In genomic region chr2:46404181-46404759, GRCh38 we compare ENCODE assay signal across 2 cellular contexts.
A peak's percentile ranks its signal among the peaks of the same experiment; 100 is the strongest.
TF ChIP-seq lines count a peak whose summit lies in the region.

No MANE protein-coding gene starts in this region.

TF ChIP-seq in HepG2, 621 proteins besides CTCF, POLR2A, EP300 and RAD21 (continued from another document):
- TF ChIP-seq, protein P1, sequence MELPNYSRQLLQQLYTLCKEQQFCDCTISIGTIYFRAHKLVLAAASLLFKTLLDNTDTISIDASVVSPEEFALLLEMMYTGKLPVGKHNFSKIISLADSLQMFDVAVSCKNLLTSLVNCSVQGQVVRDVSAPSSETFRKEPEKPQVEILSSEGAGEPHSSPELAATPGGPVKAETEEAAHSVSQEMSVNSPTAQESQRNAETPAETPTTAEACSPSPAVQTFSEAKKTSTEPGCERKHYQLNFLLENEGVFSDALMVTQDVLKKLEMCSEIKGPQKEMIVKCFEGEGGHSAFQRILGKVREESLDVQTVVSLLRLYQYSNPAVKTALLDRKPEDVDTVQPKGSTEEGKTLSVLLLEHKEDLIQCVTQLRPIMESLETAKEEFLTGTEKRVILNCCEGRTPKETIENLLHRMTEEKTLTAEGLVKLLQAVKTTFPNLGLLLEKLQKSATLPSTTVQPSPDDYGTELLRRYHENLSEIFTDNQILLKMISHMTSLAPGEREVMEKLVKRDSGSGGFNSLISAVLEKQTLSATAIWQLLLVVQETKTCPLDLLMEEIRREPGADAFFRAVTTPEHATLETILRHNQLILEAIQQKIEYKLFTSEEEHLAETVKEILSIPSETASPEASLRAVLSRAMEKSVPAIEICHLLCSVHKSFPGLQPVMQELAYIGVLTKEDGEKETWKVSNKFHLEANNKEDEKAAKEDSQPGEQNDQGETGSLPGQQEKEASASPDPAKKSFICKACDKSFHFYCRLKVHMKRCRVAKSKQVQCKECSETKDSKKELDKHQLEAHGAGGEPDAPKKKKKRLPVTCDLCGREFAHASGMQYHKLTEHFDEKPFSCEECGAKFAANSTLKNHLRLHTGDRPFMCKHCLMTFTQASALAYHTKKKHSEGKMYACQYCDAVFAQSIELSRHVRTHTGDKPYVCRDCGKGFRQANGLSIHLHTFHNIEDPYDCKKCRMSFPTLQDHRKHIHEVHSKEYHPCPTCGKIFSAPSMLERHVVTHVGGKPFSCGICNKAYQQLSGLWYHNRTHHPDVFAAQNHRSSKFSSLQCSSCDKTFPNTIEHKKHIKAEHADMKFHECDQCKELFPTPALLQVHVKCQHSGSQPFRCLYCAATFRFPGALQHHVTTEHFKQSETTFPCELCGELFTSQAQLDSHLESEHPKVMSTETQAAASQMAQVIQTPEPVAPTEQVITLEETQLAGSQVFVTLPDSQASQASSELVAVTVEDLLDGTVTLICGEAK (IDR thresholded peaks at IDR 0.05) = no peak
- TF ChIP-seq, protein P1 (CRISPR knock-in tag; IDR thresholded peaks at IDR 0.05) = peak; percentile 91
- TF ChIP-seq, protein P2, sequence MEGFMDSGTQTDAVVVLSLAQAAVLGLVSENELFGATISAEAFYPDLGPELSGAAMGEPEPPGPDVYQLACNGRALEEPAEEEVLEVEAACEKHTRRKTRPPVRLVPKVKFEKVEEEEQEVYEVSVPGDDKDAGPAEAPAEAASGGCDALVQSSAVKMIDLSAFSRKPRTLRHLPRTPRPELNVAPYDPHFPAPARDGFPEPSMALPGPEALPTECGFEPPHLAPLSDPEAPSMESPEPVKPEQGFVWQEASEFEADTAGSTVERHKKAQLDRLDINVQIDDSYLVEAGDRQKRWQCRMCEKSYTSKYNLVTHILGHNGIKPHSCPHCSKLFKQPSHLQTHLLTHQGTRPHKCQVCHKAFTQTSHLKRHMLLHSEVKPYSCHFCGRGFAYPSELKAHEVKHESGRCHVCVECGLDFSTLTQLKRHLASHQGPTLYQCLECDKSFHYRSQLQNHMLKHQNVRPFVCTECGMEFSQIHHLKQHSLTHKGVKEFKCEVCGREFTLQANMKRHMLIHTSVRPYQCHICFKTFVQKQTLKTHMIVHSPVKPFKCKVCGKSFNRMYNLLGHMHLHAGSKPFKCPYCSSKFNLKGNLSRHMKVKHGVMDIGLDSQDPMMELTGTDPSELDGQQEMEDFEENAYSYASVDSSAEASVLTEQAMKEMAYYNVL (CRISPR knock-in tag; IDR thresholded peaks at IDR 0.05; ENCODE audit: borderline replicate concordance) = peak; percentile 24; the same call in 1 of the 2 replicates

TF ChIP-seq in K562, 482 proteins besides CTCF, POLR2A, EP300 and RAD21 (continued from another document):
- TF ChIP-seq, protein P3, sequence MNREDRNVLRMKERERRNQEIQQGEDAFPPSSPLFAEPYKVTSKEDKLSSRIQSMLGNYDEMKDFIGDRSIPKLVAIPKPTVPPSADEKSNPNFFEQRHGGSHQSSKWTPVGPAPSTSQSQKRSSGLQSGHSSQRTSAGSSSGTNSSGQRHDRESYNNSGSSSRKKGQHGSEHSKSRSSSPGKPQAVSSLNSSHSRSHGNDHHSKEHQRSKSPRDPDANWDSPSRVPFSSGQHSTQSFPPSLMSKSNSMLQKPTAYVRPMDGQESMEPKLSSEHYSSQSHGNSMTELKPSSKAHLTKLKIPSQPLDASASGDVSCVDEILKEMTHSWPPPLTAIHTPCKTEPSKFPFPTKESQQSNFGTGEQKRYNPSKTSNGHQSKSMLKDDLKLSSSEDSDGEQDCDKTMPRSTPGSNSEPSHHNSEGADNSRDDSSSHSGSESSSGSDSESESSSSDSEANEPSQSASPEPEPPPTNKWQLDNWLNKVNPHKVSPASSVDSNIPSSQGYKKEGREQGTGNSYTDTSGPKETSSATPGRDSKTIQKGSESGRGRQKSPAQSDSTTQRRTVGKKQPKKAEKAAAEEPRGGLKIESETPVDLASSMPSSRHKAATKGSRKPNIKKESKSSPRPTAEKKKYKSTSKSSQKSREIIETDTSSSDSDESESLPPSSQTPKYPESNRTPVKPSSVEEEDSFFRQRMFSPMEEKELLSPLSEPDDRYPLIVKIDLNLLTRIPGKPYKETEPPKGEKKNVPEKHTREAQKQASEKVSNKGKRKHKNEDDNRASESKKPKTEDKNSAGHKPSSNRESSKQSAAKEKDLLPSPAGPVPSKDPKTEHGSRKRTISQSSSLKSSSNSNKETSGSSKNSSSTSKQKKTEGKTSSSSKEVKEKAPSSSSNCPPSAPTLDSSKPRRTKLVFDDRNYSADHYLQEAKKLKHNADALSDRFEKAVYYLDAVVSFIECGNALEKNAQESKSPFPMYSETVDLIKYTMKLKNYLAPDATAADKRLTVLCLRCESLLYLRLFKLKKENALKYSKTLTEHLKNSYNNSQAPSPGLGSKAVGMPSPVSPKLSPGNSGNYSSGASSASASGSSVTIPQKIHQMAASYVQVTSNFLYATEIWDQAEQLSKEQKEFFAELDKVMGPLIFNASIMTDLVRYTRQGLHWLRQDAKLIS (CRISPR knock-in tag; IDR thresholded peaks at IDR 0.05) = no peak
- TF ChIP-seq POLR2G (IDR thresholded peaks at IDR 0.05; ENCODE audit: low read depth, low read length) (no peak), RBFOX2 (IDR thresholded peaks at IDR 0.05; ENCODE audit: low read depth, low read length) (no peak), TSC22D4 (tag; IDR thresholded peaks at IDR 0.05) (no peak), OTX1 (CRISPR knock-in tag; IDR thresholded peaks at IDR 0.05) (no peak), GTF2A2 (tag; IDR thresholded peaks at IDR 0.05) (no peak)
- TF ChIP-seq, protein P1 (IDR thresholded peaks at IDR 0.05) = peak; percentile 67
- TF ChIP-seq, protein P1 (CRISPR knock-in tag; IDR thresholded peaks at IDR 0.05) = no peak
TF ChIP-seq in K562: peak in this region for 1.
